ENCODE assay signal across 25 cellular contexts in genomic region chr3:17861476-17861875, GRCh38.
DNase-seq lines count a peak whose midpoint lies in the region; TF ChIP-seq lines count a peak whose summit lies in the region.
"Had no signal": no experiment of that assay in that cellular context is flagged by ENCODE, and none has a peak within 500 bp of the region (broad histone marks: within the 10 kb centered on the region; RNA-seq: fewer than 3 reads in every experiment).

No MANE protein-coding gene starts in this region.

- no peaks in the 10 kb centered on the region for H3K4me1 ChIP-seq in HUES48 (ENCODE audit: control insufficient read depth, insufficient read depth, low read length)
- H3K4me1 ChIP-seq in ectodermal cell (ENCODE audit: control insufficient read depth, insufficient read depth, low read length) = no peaks in the 10 kb centered on the region
- H3K4me1 ChIP-seq: SJCRH30, tibial nerve had no signal

- 86 to 89% methylated on average over 1 to 2 of the region's 2 CpGs for WGBS in ectodermal cell, 2 experiments
- 66% methylated on average over 2 of the region's 2 CpGs for WGBS in lower leg skin, 2 donors

- peak overlapping the region; percentile 75 for H3K27ac Mint-ChIP-seq in mesothelial cell of epicardium
- no peak overlapping the region for H3K27ac Mint-ChIP-seq in activated CD4-positive, alpha-beta memory T cell treated with anti-CD3 and anti-CD28 coated beads, Interleukin-2, amount 10 ng/mL, durations not matched to agents 7 days and 5 days
- H3K27ac Mint-ChIP-seq: activated B cell treated with CpG ODN at 0.5 μM for 24 hours; activated T-cell treated with anti-CD3 and anti-CD28 coated beads, Interleukin-2, amount 50 U/mL, for 72 hours; B cell; immature natural killer cell; memory B cell had no signal

- no peak for TF ChIP-seq POLR2A in lower leg skin (IDR thresholded peaks at IDR 0.05)

- H3K27me3 ChIP-seq in HUES48 (ENCODE audit: control insufficient read depth, insufficient read depth, low read length) (no peaks in the 10 kb centered on the region), ectodermal cell (ENCODE audit: control insufficient read depth, insufficient read depth, low read length, poor library complexity, severe bottlenecking) (no peaks in the 10 kb centered on the region)
- H3K27me3 ChIP-seq: SJCRH30, tibial nerve had no signal

- CTCF ChIA-PET in activated CD4-positive, alpha-beta memory T cell treated with anti-CD3 and anti-CD28 coated beads, Interleukin-2, amount 10 ng/mL, durations not matched to agents 7 days and 5 days (lab: Charles Lee) = no interaction called here

- H3K27ac ChIP-seq in C4-2B = peak overlapping the region; percentile 67
- no peak overlapping the region for H3K27ac ChIP-seq in HUES48 (ENCODE audit: low read depth, low read length)
- H3K27ac ChIP-seq in ectodermal cell (ENCODE audit: insufficient read depth, low read depth, low read length, poor library complexity, severe bottlenecking) = no peak overlapping the region
- H3K27ac ChIP-seq: epithelial cell of prostate, SJCRH30, tibial nerve had no signal

- peaks cover 27% of the 10 kb centered on the region for H3K9me3 Mint-ChIP-seq in mesothelial cell of epicardium
- H3K9me3 Mint-ChIP-seq in activated CD4-positive, alpha-beta memory T cell treated with anti-CD3 and anti-CD28 coated beads, Interleukin-2, amount 10 ng/mL, durations not matched to agents 7 days and 5 days = no peaks in the 10 kb centered on the region
- H3K9me3 Mint-ChIP-seq: activated T-cell treated with anti-CD3 and anti-CD28 coated beads, Interleukin-2, amount 50 U/mL, for 72 hours; memory B cell had no signal

- peak overlapping the region; percentile 61 for H3K4me3 ChIP-seq in HUES48 (ENCODE audit: low read depth, low read length)
- H3K4me3 ChIP-seq in ectodermal cell (ENCODE audit: insufficient read depth, low read depth, low read length) = peak overlapping the region; percentile 19
- no peak overlapping the region for H3K4me3 ChIP-seq in lower leg skin (ENCODE audit: low read depth, poor library complexity, severe bottlenecking)
- H3K4me3 ChIP-seq: SJCRH30, tibial nerve had no signal

- peaks cover 10% of the 10 kb centered on the region for H3K36me3 Mint-ChIP-seq in mesothelial cell of epicardium
- H3K36me3 Mint-ChIP-seq in activated CD4-positive, alpha-beta memory T cell treated with anti-CD3 and anti-CD28 coated beads, Interleukin-2, amount 10 ng/mL, durations not matched to agents 7 days and 5 days (ENCODE audit: low read depth) = no peaks in the 10 kb centered on the region
- H3K36me3 Mint-ChIP-seq: immature natural killer cell, memory B cell had no signal

- H3K4me3 Mint-ChIP-seq in mesothelial cell of epicardium = peak overlapping the region; percentile 68
- no peak overlapping the region for H3K4me3 Mint-ChIP-seq in activated CD4-positive, alpha-beta memory T cell treated with anti-CD3 and anti-CD28 coated beads, Interleukin-2, amount 10 ng/mL, durations not matched to agents 7 days and 5 days
- H3K4me3 Mint-ChIP-seq: activated B cell treated with CpG ODN at 0.5 μM for 24 hours; activated T-cell treated with anti-CD3 and anti-CD28 coated beads, Interleukin-2, amount 50 U/mL, for 72 hours; B cell; immature natural killer cell; memory B cell had no signal

- H3K27me3 Mint-ChIP-seq in mesothelial cell of epicardium (ENCODE audit: low read depth) = no peaks in the 10 kb centered on the region
- peaks cover 3% of the 10 kb centered on the region for H3K27me3 Mint-ChIP-seq in activated CD4-positive, alpha-beta memory T cell treated with anti-CD3 and anti-CD28 coated beads, Interleukin-2, amount 10 ng/mL, durations not matched to agents 7 days and 5 days

- H3K9me3 ChIP-seq in HUES48 (ENCODE audit: control insufficient read depth, insufficient read depth, low read length) (peaks cover 5% of the 10 kb centered on the region; the same call in 1 of the 2 replicates), ectodermal cell (ENCODE audit: control insufficient read depth, low read length) (no peaks in the 10 kb centered on the region)
- H3K9me3 ChIP-seq: SJCRH30, tibial nerve had no signal

- H3K9ac ChIP-seq in HUES48 (ENCODE audit: low read depth, low read length) = no peak overlapping the region

- H3K36me3 ChIP-seq in HUES48 (ENCODE audit: control insufficient read depth, insufficient read depth, low read length) = no peaks in the 10 kb centered on the region
- no peaks in the 10 kb centered on the region for H3K36me3 ChIP-seq in ectodermal cell (ENCODE audit: control insufficient read depth, insufficient read depth, low read length)
- H3K36me3 ChIP-seq: SJCRH30, tibial nerve had no signal

- POLR2A ChIA-PET in activated CD4-positive, alpha-beta memory T cell treated with anti-CD3 and anti-CD28 coated beads, Interleukin-2, amount 10 ng/mL, durations not matched to agents 7 days and 5 days (lab: Charles Lee) = no interaction called here

- TF ChIP-seq CTCF in C4-2B (conservative IDR thresholded peaks at IDR 0.05) (no peak), mesothelial cell of epicardium (IDR thresholded peaks at IDR 0.05; ENCODE audit: unreplicated experiment) (no peak), lower leg skin (IDR thresholded peaks at IDR 0.05) (no peak)

- no peak for DNase-seq in mesothelial cell of epicardium (ENCODE audit: low spot score in 2 of 2, unreplicated experiment in 2 of 2)
- DNase-seq in activated CD4-positive, alpha-beta memory T cell treated with anti-CD3 and anti-CD28 coated beads, Interleukin-2, amount 10 ng/mL, durations not matched to agents 7 days and 5 days = no peak
- no peak for DNase-seq in lower leg skin (ENCODE audit: low spot score in 2 of 2)
- no peak for DNase-seq in C1 segment of cervical spinal cord (lab: John Stamatoyannopoulos, UW)
- no peak for DNase-seq in cerebellar cortex (ENCODE audit: low spot score)
- DNase-seq: activated B cell treated with CpG ODN at 0.5 μM for 24 hours; activated naive CD4-positive, alpha-beta T cell treated with Interleukin-2 at 50 U/mL for 16 hours; activated T-cell treated with anti-CD3 and anti-CD28 coated beads, Interleukin-2, amount 50 U/mL, for 72 hours; DMS153; GDM1; immature natural killer cell; NCI-H1048; NCI-H187; NCI-H2171 treated with DMSO at 0.1 percent for 48 hours; NCI-H526 treated with DMSO at 0.1 percent for 48 hours; SJCRH30; small intestine; stimulated activated CD4-positive, alpha-beta T cell treated with anti-CD3 and anti-CD28 coated beads, Interleukin-1b, Interleukin-23, amount 100 ng/mL, for 48 hours had no signal

- intact Hi-C loops in lower leg skin (cut with DNase I; ENCODE audit: low total_unique reads) = no loop called here

- no peaks in the 10 kb centered on the region for H3K4me1 Mint-ChIP-seq in mesothelial cell of epicardium
- no peaks in the 10 kb centered on the region for H3K4me1 Mint-ChIP-seq in activated CD4-positive, alpha-beta memory T cell treated with anti-CD3 and anti-CD28 coated beads, Interleukin-2, amount 10 ng/mL, durations not matched to agents 7 days and 5 days
- H3K4me1 Mint-ChIP-seq: activated B cell treated with CpG ODN at 0.5 μM for 24 hours, B cell, immature natural killer cell, memory B cell had no signal
